In the genomic region with DNA sequence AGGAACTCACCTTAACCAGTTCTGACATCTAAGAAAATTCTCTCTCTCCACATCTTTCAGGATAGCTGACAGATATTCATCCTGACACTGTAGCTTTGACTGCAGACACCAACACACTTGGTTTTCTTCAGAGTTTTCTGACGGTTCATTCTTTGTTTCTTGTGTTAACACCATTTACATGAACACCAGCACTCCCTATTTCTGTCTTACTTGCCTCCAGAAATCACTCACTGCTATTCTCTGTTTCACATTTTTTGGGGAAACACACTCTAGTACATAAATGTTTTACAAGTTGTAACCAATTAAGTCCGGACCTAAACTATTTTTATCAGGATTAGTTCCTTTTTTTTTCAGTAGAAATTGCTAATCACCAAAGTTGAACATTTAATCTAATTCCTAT, we compare ENCODE assay signal across 16 cellular contexts. TPM values are rescaled to one million over a fixed set of nuclear protein-coding genes. Genes with fewer than 3 reads are reported as not detected.
DNase-seq lines count a peak whose midpoint lies in the region; ATAC-seq, FAIRE-seq and TF ChIP-seq lines count a peak whose summit lies in the region.
"Had no signal": no experiment of that assay in that cellular context is flagged by ENCODE, and none has a peak within 500 bp of the region (broad histone marks: within the 10 kb centered on the region; RNA-seq: fewer than 3 reads in every experiment).

No MANE protein-coding gene starts in this region.

- H3K9me3 ChIP-seq in pancreas = no peaks in the 10 kb centered on the region
- H3K9me3 ChIP-seq: ascending aorta, gastrocnemius medialis, SJSA1 had no signal

- WGBS in pancreas, 2 donors = 65 to 73% methylated on average over 2 of the region's 2 CpGs

- H3K4me1 ChIP-seq in foreskin keratinocyte = peaks cover 16% of the 10 kb centered on the region
- no peaks in the 10 kb centered on the region for H3K4me1 ChIP-seq in pancreas
- H3K4me1 ChIP-seq: ascending aorta, gastrocnemius medialis, SJSA1 had no signal

- no peaks in the 10 kb centered on the region for H3K27me3 ChIP-seq in foreskin keratinocyte
- H3K27me3 ChIP-seq in pancreas = no peaks in the 10 kb centered on the region
- H3K27me3 ChIP-seq: ascending aorta, gastrocnemius medialis, SJSA1 had no signal

- intact Hi-C loops in pancreas (cut with DNase I) = no loop called here

- no peak overlapping the region for H3K4me3 ChIP-seq in pancreas
- H3K4me3 ChIP-seq: ascending aorta, gastrocnemius medialis, SJSA1 had no signal

- no peak for FAIRE-seq in pancreas (lab: Jason Lieb, UNC)

- ATAC-seq in GM18907 (IDR thresholded peaks at IDR 0.05; ENCODE audit: unreplicated experiment) (peak; percentile 76), GM21528 (IDR thresholded peaks at IDR 0.05; ENCODE audit: low FRiP score, unreplicated experiment) (peak; percentile 79), HG03060 (IDR thresholded peaks at IDR 0.05; ENCODE audit: low read depth, unreplicated experiment) (peak; percentile 62), foreskin keratinocyte (no peak), pancreas (no peak), SK-N-SH treated with all-trans-retinoic acid at 6 μM for 48 hours (no peak)
- ATAC-seq: gastrocnemius medialis; natural killer cell treated with Interleukin-12 subunit alpha and Interleukin-12 subunit beta and Interleukin-15 and Interleukin-18, amount 100 ng/mL, for 72 hours; sciatic nerve had no signal

- no peak for TF ChIP-seq CTCF in foreskin keratinocyte (conservative IDR thresholded peaks at IDR 0.05)
- TF ChIP-seq CTCF in pancreas (IDR thresholded peaks at IDR 0.05) = no peak

- H3K36me3 ChIP-seq in pancreas = no peaks in the 10 kb centered on the region

- peak overlapping the region; percentile 5 for H3K27ac ChIP-seq in foreskin keratinocyte
- H3K27ac ChIP-seq in pancreas = no peak overlapping the region
- H3K27ac ChIP-seq: ascending aorta, gastrocnemius medialis, SJSA1 had no signal

- DNase-seq in foreskin keratinocyte (no peak), NCI-H2227 treated with DMSO at 0.1 percent for 48 hours (lab: John Stamatoyannopoulos, UW) (no peak), pancreas (no peak)
- DNase-seq: activated T-cell treated with anti-CD3 and anti-CD28 coated beads, Interleukin-2, amount 50 U/mL, for 24 hours; CD4-positive, alpha-beta memory T cell; gastrocnemius medialis; NCI-H774 had no signal

TF ChIP-seq in SK-N-SH treated with all-trans-retinoic acid at 6 μM for 48 hours, 23 proteins besides CTCF, POLR2A, EP300 and RAD21 (continues in another document):
- TF ChIP-seq TCF4 (CRISPR knock-in tag; IDR thresholded peaks at IDR 0.05; ENCODE audit: borderline replicate concordance) (no peak), CREB5 (CRISPR knock-in tag; IDR thresholded peaks at IDR 0.05; ENCODE audit: low read depth) (no peak), PPARA (CRISPR knock-in tag; IDR thresholded peaks at IDR 0.05; ENCODE audit: borderline replicate concordance) (no peak), ESRRG (CRISPR knock-in tag; IDR thresholded peaks at IDR 0.05) (no peak), ARNTL (CRISPR knock-in tag; IDR thresholded peaks at IDR 0.05; ENCODE audit: borderline replicate concordance, low read depth) (no peak), ZNF70 (CRISPR knock-in tag; IDR thresholded peaks at IDR 0.05) (no peak), RARB (CRISPR knock-in tag; IDR thresholded peaks at IDR 0.05) (no peak), ZC3H10 (CRISPR knock-in tag; IDR thresholded peaks at IDR 0.05) (no peak), ZNF565 (CRISPR knock-in tag; conservative IDR thresholded peaks at IDR 0.05; ENCODE audit: low read depth) (no peak), ZFP3 (CRISPR knock-in tag; IDR thresholded peaks at IDR 0.05) (no peak), BACH2 (CRISPR knock-in tag; IDR thresholded peaks at IDR 0.05; ENCODE audit: borderline replicate concordance) (no peak), PATZ1 (CRISPR knock-in tag; IDR thresholded peaks at IDR 0.05; ENCODE audit: borderline replicate concordance) (no peak), ISL1 (CRISPR knock-in tag; IDR thresholded peaks at IDR 0.05) (no peak), POU6F1 (CRISPR knock-in tag; IDR thresholded peaks at IDR 0.05; ENCODE audit: borderline replicate concordance, low read depth) (no peak)
- TF ChIP-seq, protein P1, sequence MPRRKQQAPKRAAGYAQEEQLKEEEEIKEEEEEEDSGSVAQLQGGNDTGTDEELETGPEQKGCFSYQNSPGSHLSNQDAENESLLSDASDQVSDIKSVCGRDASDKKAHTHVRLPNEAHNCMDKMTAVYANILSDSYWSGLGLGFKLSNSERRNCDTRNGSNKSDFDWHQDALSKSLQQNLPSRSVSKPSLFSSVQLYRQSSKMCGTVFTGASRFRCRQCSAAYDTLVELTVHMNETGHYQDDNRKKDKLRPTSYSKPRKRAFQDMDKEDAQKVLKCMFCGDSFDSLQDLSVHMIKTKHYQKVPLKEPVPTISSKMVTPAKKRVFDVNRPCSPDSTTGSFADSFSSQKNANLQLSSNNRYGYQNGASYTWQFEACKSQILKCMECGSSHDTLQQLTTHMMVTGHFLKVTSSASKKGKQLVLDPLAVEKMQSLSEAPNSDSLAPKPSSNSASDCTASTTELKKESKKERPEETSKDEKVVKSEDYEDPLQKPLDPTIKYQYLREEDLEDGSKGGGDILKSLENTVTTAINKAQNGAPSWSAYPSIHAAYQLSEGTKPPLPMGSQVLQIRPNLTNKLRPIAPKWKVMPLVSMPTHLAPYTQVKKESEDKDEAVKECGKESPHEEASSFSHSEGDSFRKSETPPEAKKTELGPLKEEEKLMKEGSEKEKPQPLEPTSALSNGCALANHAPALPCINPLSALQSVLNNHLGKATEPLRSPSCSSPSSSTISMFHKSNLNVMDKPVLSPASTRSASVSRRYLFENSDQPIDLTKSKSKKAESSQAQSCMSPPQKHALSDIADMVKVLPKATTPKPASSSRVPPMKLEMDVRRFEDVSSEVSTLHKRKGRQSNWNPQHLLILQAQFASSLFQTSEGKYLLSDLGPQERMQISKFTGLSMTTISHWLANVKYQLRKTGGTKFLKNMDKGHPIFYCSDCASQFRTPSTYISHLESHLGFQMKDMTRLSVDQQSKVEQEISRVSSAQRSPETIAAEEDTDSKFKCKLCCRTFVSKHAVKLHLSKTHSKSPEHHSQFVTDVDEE (CRISPR knock-in tag; IDR thresholded peaks at IDR 0.05) = no peak
- TF ChIP-seq, protein P2, sequence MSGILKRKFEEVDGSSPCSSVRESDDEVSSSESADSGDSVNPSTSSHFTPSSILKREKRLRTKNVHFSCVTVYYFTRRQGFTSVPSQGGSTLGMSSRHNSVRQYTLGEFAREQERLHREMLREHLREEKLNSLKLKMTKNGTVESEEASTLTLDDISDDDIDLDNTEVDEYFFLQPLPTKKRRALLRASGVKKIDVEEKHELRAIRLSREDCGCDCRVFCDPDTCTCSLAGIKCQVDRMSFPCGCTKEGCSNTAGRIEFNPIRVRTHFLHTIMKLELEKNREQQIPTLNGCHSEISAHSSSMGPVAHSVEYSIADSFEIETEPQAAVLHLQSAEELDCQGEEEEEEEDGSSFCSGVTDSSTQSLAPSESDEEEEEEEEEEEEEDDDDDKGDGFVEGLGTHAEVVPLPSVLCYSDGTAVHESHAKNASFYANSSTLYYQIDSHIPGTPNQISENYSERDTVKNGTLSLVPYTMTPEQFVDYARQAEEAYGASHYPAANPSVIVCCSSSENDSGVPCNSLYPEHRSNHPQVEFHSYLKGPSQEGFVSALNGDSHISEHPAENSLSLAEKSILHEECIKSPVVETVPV (CRISPR knock-in tag; IDR thresholded peaks at IDR 0.05) = no peak

RNA-seq across cellular contexts. Expression of gene FLVCR1, which starts 15.4 kb away (rescaled TPM):
- total RNA-seq in foreskin keratinocyte (11.0 and 11.3 TPM in 2 replicates), pancreas (1 to 10 TPM; 1.4 to 5.6 (median 3.5) TPM)
- polyA plus RNA-seq in foreskin keratinocyte (4.4 and 6.0 TPM in 2 replicates), pancreas (1 to 10 TPM; 2.2 to 4.0 TPM)

RNA-seq across cellular contexts. Expression of gene SPATA45, which starts 26.1 kb away (rescaled TPM):
- 0.44 TPM in 1 of 2 replicates, not detected in the other for total RNA-seq in foreskin keratinocyte
- polyA plus RNA-seq in foreskin keratinocyte = 0.19 TPM in 1 of 2 replicates, not detected in the other
- total RNA-seq in pancreas = not detected
- under 1 TPM in 1 of 2 donors, not detected in 1; 0.26 TPM for polyA plus RNA-seq in pancreas
- total RNA-seq: ascending aorta; CD4-positive, alpha-beta memory T cell; gastrocnemius medialis; SJSA1; subcutaneous adipose tissue had no signal
- polyA plus RNA-seq: CD4-positive, alpha-beta memory T cell had no signal

Comparison
In these comparisons a context has a peak if more than half of its experiments do, and no peak if none do; other contexts are left out.
1. ATAC-seq: peak in GM18907 (single experiment), GM21528 (single experiment) and HG03060 (single experiment); none in foreskin keratinocyte (single experiment), pancreas (0 of 4) and SK-N-SH treated with all-trans-retinoic acid at 6 μM for 48 hours (single experiment).